ENCODE assay signal across 11 cellular contexts in genomic region chr3:126103121-126104027, GRCh38. TPM values are rescaled to one million over a fixed set of nuclear protein-coding genes. Genes with fewer than 3 reads are reported as not detected.
A peak's percentile ranks its signal among the peaks of the same experiment; 100 is the strongest.
DNase-seq lines count a peak whose midpoint lies in the region; ATAC-seq, FAIRE-seq and TF ChIP-seq lines count a peak whose summit lies in the region.
"Had no signal": no experiment of that assay in that cellular context is flagged by ENCODE, and none has a peak within 500 bp of the region (broad histone marks: within the 10 kb centered on the region; RNA-seq: fewer than 3 reads in every experiment).

No MANE protein-coding gene starts in this region.

- in situ Hi-C loops in HepG2 (cut with HindIII; ENCODE audit: extremely low pct_ligation_motif_present, low pct_unique_long_range_greater_than_20kb): no loop called here
- in situ Hi-C loops in transverse colon (cut with MboI; ENCODE audit: low pct_ligation_motif_present in 1 of 4, low pct_unique_long_range_greater_than_20kb in 1 of 4, low sequenced_read_pairs in 3 of 4): no loop called here

- POLR2A ChIA-PET in HepG2 (lab: Yijun Ruan, JAX): no interaction called here

- ATAC-seq in HepG2: peak; percentile 34
- ATAC-seq in GM21737 (IDR thresholded peaks at IDR 0.05; ENCODE audit: unreplicated experiment): no peak

- no peak overlapping the region for H2AFZ ChIP-seq in HepG2 (ENCODE audit: low read length)

- H3K4me1 Mint-ChIP-seq in activated T-cell treated with anti-CD3 and anti-CD28 coated beads, Interleukin-2, amount 50 U/mL, for 24 hours (ENCODE audit: low read depth): no peaks in the 10 kb centered on the region
- H3K4me1 Mint-ChIP-seq in activated CD4-positive, alpha-beta T cell treated with anti-CD3 and anti-CD28 coated beads, Interleukin-2, amount 10 ng/mL, durations not matched to agents 24 days and 14 days: no peaks in the 10 kb centered on the region
- no peaks in the 10 kb centered on the region for H3K4me1 Mint-ChIP-seq in immature natural killer cell
- H3K4me1 Mint-ChIP-seq: activated naive CD8-positive, alpha-beta T cell treated with anti-CD3 and anti-CD28 coated beads, Interleukin-2, amount 10 ng/mL, durations not matched to agents 7 days and 5 days had no signal

- no peak overlapping the region for H3K9ac ChIP-seq in HepG2 (ENCODE audit: insufficient read depth, low read depth, low read length)

- no peak overlapping the region for H3K27ac Mint-ChIP-seq in activated T-cell treated with anti-CD3 and anti-CD28 coated beads, Interleukin-2, amount 50 U/mL, for 24 hours
- no peak overlapping the region for H3K27ac Mint-ChIP-seq in activated CD4-positive, alpha-beta T cell treated with anti-CD3 and anti-CD28 coated beads, Interleukin-2, amount 10 ng/mL, durations not matched to agents 24 days and 14 days
- H3K27ac Mint-ChIP-seq in immature natural killer cell: no peak overlapping the region
- H3K27ac Mint-ChIP-seq: activated naive CD8-positive, alpha-beta T cell treated with anti-CD3 and anti-CD28 coated beads, Interleukin-2, amount 10 ng/mL, durations not matched to agents 7 days and 5 days had no signal

- H3K27me3 Mint-ChIP-seq in activated T-cell treated with anti-CD3 and anti-CD28 coated beads, Interleukin-2, amount 50 U/mL, for 24 hours: no peaks in the 10 kb centered on the region
- no peaks in the 10 kb centered on the region for H3K27me3 Mint-ChIP-seq in activated CD4-positive, alpha-beta T cell treated with anti-CD3 and anti-CD28 coated beads, Interleukin-2, amount 10 ng/mL, durations not matched to agents 24 days and 14 days
- H3K27me3 Mint-ChIP-seq in immature natural killer cell (ENCODE audit: low read depth in 3 of 3): peaks cover 0 to 2% (median 0%) of the 10 kb centered on the region in 3 donors
- H3K27me3 Mint-ChIP-seq: activated naive CD8-positive, alpha-beta T cell treated with anti-CD3 and anti-CD28 coated beads, Interleukin-2, amount 10 ng/mL, durations not matched to agents 7 days and 5 days had no signal

- TF ChIP-seq EP300 in HepG2 (IDR thresholded peaks at IDR 0.05; ENCODE audit: low read depth in 2 of 2, low read length in 2 of 2): no peak
- no peak for TF ChIP-seq EP300 in HepG2 (CRISPR knock-in tag; IDR thresholded peaks at IDR 0.05; ENCODE audit: borderline replicate concordance)
- TF ChIP-seq EP300 in transverse colon (IDR thresholded peaks at IDR 0.05; ENCODE audit: low read depth): no peak

- no peak overlapping the region for H3K4me2 ChIP-seq in HepG2 (ENCODE audit: low read depth, low read length)

- TF ChIP-seq CTCF in ascending aorta (IDR thresholded peaks at IDR 0.05) (no peak), HepG2 (CRISPR knock-in tag; IDR thresholded peaks at IDR 0.05) (peak; percentile 38), transverse colon (IDR thresholded peaks at IDR 0.05) (no peak)

- H3K9me3 Mint-ChIP-seq in activated T-cell treated with anti-CD3 and anti-CD28 coated beads, Interleukin-2, amount 50 U/mL, for 24 hours: no peaks in the 10 kb centered on the region
- no peaks in the 10 kb centered on the region for H3K9me3 Mint-ChIP-seq in activated CD4-positive, alpha-beta T cell treated with anti-CD3 and anti-CD28 coated beads, Interleukin-2, amount 10 ng/mL, durations not matched to agents 24 days and 14 days
- H3K9me3 Mint-ChIP-seq in immature natural killer cell: no peaks in the 10 kb centered on the region

- H3K27me3 ChIP-seq in ascending aorta (no peaks in the 10 kb centered on the region), HepG2 (ENCODE audit: control insufficient read depth in 1 of 2, insufficient read depth in 2 of 2, low read length in 2 of 2) (no peaks in the 10 kb centered on the region), transverse colon (no peaks in the 10 kb centered on the region)
- H3K27me3 ChIP-seq: dorsolateral prefrontal cortex had no signal

- TF ChIP-seq RAD21 in HepG2 (CRISPR knock-in tag; IDR thresholded peaks at IDR 0.05): no peak

- peaks cover 14 to 29% of the 10 kb centered on the region in 2 donors for H3K36me3 ChIP-seq in ascending aorta
- no peaks in the 10 kb centered on the region; a peak in 2 of 5 replicates for H3K36me3 ChIP-seq in HepG2 (replicated peaks in 1 of 2; ENCODE audit: control insufficient read depth in 1 of 2, insufficient read depth in 2 of 2, low read length in 2 of 2)
- no peaks in the 10 kb centered on the region for H3K36me3 ChIP-seq in transverse colon

- TF ChIP-seq POLR2A in HepG2 (IDR thresholded peaks at IDR 0.05; ENCODE audit: insufficient read depth in 1 of 2, low read depth in 2 of 2, low read length in 2 of 2) (no peak), transverse colon (IDR thresholded peaks at IDR 0.05) (no peak)

- H3K27ac ChIP-seq in ascending aorta: peak overlapping the region; percentile 96 to 98
- no peak overlapping the region for H3K27ac ChIP-seq in HepG2 (ENCODE audit: extremely low read length, insufficient read depth, low read length)
- H3K27ac ChIP-seq in transverse colon: peak overlapping the region; percentile 5 to 68 (median 40)

- intact Hi-C loops in ascending aorta (cut with DNase I): loop anchor here (2.0 to 5.0 kb wide), 3 partner anchors 77 to 374 kb away; partner anchors contain the start of genes ALDH1L1 and ZXDC
- intact Hi-C loops in HepG2 (cut with micrococcal nuclease; ENCODE audit: unreplicated experiment): no loop called here
- intact Hi-C loops in transverse colon (cut with DNase I; ENCODE audit: low total_unique reads): no loop called here
- intact Hi-C loops in activated CD4-positive, alpha-beta T cell treated with anti-CD3 and anti-CD28 coated beads, Interleukin-2, amount 10 ng/mL, durations not matched to agents 24 days and 14 days (cut with micrococcal nuclease): no loop called here

- FAIRE-seq in HepG2 (lab: Jason Lieb, UNC): no peak

- 61% methylated on average over 9 of the region's 22 CpGs for WGBS in HepG2 (ENCODE audit: low lambda C conversion rate)
- 79% methylated on average over 21 of the region's 22 CpGs; no CpG with 5 or more reads in 1 of the 2 donors for WGBS in transverse colon (ENCODE audit: low coverage in 1 of 2), 2 donors

- peak; percentile 22 for DNase-seq in activated T-cell treated with anti-CD3 and anti-CD28 coated beads, Interleukin-2, amount 50 U/mL, for 24 hours
- no peak for DNase-seq in activated T-cell treated with anti-CD3 and anti-CD28 coated beads for 4 hours
- DNase-seq in ascending aorta (ENCODE audit: low spot score in 2 of 2): peak in 1 of 2 donors; percentile 62
- no peak for DNase-seq in HepG2 (ENCODE audit: low spot score)
- DNase-seq in transverse colon: no peak
- no peak for DNase-seq in activated CD4-positive, alpha-beta T cell treated with anti-CD3 and anti-CD28 coated beads, Interleukin-2, amount 10 ng/mL, durations not matched to agents 24 days and 14 days
- DNase-seq in immature natural killer cell: no peak
- DNase-seq: activated naive CD8-positive, alpha-beta T cell treated with anti-CD3 and anti-CD28 coated beads, Interleukin-2, amount 10 ng/mL, durations not matched to agents 7 days and 5 days; SW 1271 had no signal

- no peak overlapping the region for H3K4me3 Mint-ChIP-seq in activated T-cell treated with anti-CD3 and anti-CD28 coated beads, Interleukin-2, amount 50 U/mL, for 24 hours
- H3K4me3 Mint-ChIP-seq in activated CD4-positive, alpha-beta T cell treated with anti-CD3 and anti-CD28 coated beads, Interleukin-2, amount 10 ng/mL, durations not matched to agents 24 days and 14 days: no peak overlapping the region
- no peak overlapping the region for H3K4me3 Mint-ChIP-seq in immature natural killer cell
- H3K4me3 Mint-ChIP-seq: activated naive CD8-positive, alpha-beta T cell treated with anti-CD3 and anti-CD28 coated beads, Interleukin-2, amount 10 ng/mL, durations not matched to agents 7 days and 5 days had no signal

- H3K4me1 ChIP-seq in ascending aorta (peaks cover 24 to 45% of the 10 kb centered on the region in 2 donors), HepG2 (ENCODE audit: insufficient read depth, low read length) (no peaks in the 10 kb centered on the region), transverse colon (peaks cover 6 to 8% (median 8%) of the 10 kb centered on the region in 4 donors)

- CTCF ChIA-PET in HepG2 (lab: Yijun Ruan, JAX; ENCODE audit: low intra/inter-chr PET ratio, low total read pairs): no interaction called here

- H3K4me3 ChIP-seq in ascending aorta (no peak overlapping the region), HepG2 (replicated peaks in 1 of 3; ENCODE audit: insufficient read depth in 1 of 3, low read depth in 2 of 3, low read length in 3 of 3) (no peak overlapping the region), transverse colon (no peak overlapping the region)
- H3K4me3 ChIP-seq: dorsolateral prefrontal cortex had no signal

- no peaks in the 10 kb centered on the region for H4K20me1 ChIP-seq in HepG2 (ENCODE audit: insufficient read depth, low read length)

- BruUV-seq in HepG2 (replicated peaks; lab: Mats Ljungman, UMichigan): no TSS peak

- no peaks in the 10 kb centered on the region for H3K79me2 ChIP-seq in HepG2 (ENCODE audit: insufficient read depth, low read length)

- H3K36me3 Mint-ChIP-seq in activated T-cell treated with anti-CD3 and anti-CD28 coated beads, Interleukin-2, amount 50 U/mL, for 24 hours (ENCODE audit: low read depth): no peaks in the 10 kb centered on the region
- H3K36me3 Mint-ChIP-seq in activated CD4-positive, alpha-beta T cell treated with anti-CD3 and anti-CD28 coated beads, Interleukin-2, amount 10 ng/mL, durations not matched to agents 24 days and 14 days (ENCODE audit: low read depth): no peaks in the 10 kb centered on the region
- peaks cover 0 to under 1% (median 0%) of the 10 kb centered on the region in 3 donors for H3K36me3 Mint-ChIP-seq in immature natural killer cell
- H3K36me3 Mint-ChIP-seq: activated naive CD8-positive, alpha-beta T cell treated with anti-CD3 and anti-CD28 coated beads, Interleukin-2, amount 10 ng/mL, durations not matched to agents 7 days and 5 days had no signal

- H3K9me3 ChIP-seq in ascending aorta (no peaks in the 10 kb centered on the region), HepG2 (ENCODE audit: low read length) (no peaks in the 10 kb centered on the region), transverse colon (no peaks in the 10 kb centered on the region)

RNA-seq across cellular contexts. Expression of gene SLC41A3, which starts 19.4 kb away (rescaled TPM):
- total RNA-seq in ascending aorta (111 TPM), HepG2 (2016; rRNA removed; fragmentation: Illumina TruSeq; extraction: Trizol) (16.2 and 26.0 TPM in 2 replicates), transverse colon (10 to 100 TPM; 22.7 to 41.5 (median 29.1) TPM)
- 13.0 and 13.9 TPM in 2 replicates for total RNA-seq in HepG2 (2016; cell fraction: cytosol; rRNA removed; fragmentation: Illumina TruSeq; extraction: Trizol; ENCODE audit: low read depth)
- 14.4 and 25.9 TPM in 2 replicates for total RNA-seq in HepG2 (2016; cell fraction: insoluble cytoplasmic fraction; rRNA removed; fragmentation: Illumina TruSeq; extraction: Trizol)
- total RNA-seq in HepG2 (2016; cell fraction: membrane; rRNA removed; fragmentation: Illumina TruSeq; extraction: Trizol): 26.7 and 29.5 TPM in 2 replicates
- total RNA-seq in HepG2 (2016; cell fraction: nucleus; rRNA removed; fragmentation: Illumina TruSeq; extraction: Trizol): 29.5 and 32.0 TPM in 2 replicates
- polyA plus RNA-seq in HepG2 (2011; rRNA removed) (71.1 and 86.1 TPM in 2 replicates), immature natural killer cell (10 to 100 TPM; 24.1 to 28.0 (median 25.4) TPM)
- polyA plus RNA-seq in HepG2 (2011; cell fraction: cytosol; rRNA removed): 96.6 and 106 TPM in 2 replicates
- polyA plus RNA-seq in HepG2 (2011; cell fraction: nucleus; rRNA removed): 91.3 and 94.1 TPM in 2 replicates
- polyA plus RNA-seq in HepG2 (2012): 29.5 and 44.0 TPM in 2 replicates
- polyA plus RNA-seq in HepG2 (2016; cell fraction: cytosol; fragmentation: Illumina TruSeq; extraction: Trizol; ENCODE audit: low read depth): 14.8 and 14.9 TPM in 2 replicates
- 15.7 and 17.4 TPM in 2 replicates for polyA plus RNA-seq in HepG2 (2016; cell fraction: insoluble cytoplasmic fraction; fragmentation: Illumina TruSeq; extraction: Trizol; ENCODE audit: low read depth)
- 21.4 and 26.3 TPM in 2 replicates for polyA plus RNA-seq in HepG2 (2016; cell fraction: membrane; fragmentation: Illumina TruSeq; extraction: Trizol; ENCODE audit: low read depth)
- 46.8 and 48.2 TPM in 2 replicates for polyA plus RNA-seq in HepG2 (2016; cell fraction: nucleus; fragmentation: Illumina TruSeq; extraction: Trizol; ENCODE audit: insufficient read depth, low read depth)
- 115 and 139 TPM in 2 replicates for polyA minus RNA-seq in HepG2 (2011; rRNA and poly(A)+ RNA removed; ENCODE audit: low replicate concordance)
- polyA minus RNA-seq in HepG2 (2011; cell fraction: cytosol; rRNA and poly(A)+ RNA removed): 31.0 and 41.7 TPM in 2 replicates
- polyA minus RNA-seq in HepG2 (2011; cell fraction: nucleus; rRNA and poly(A)+ RNA removed): 32.1 and 40.2 TPM in 2 replicates
- total RNA-seq in activated CD4-positive, alpha-beta T cell treated with anti-CD3 and anti-CD28 coated beads, Interleukin-2, amount 10 ng/mL, durations not matched to agents 24 days and 14 days: 17.9 and 20.1 TPM in 2 replicates
